ENCODE assay signal across 1 cellular context in the genomic region with DNA sequence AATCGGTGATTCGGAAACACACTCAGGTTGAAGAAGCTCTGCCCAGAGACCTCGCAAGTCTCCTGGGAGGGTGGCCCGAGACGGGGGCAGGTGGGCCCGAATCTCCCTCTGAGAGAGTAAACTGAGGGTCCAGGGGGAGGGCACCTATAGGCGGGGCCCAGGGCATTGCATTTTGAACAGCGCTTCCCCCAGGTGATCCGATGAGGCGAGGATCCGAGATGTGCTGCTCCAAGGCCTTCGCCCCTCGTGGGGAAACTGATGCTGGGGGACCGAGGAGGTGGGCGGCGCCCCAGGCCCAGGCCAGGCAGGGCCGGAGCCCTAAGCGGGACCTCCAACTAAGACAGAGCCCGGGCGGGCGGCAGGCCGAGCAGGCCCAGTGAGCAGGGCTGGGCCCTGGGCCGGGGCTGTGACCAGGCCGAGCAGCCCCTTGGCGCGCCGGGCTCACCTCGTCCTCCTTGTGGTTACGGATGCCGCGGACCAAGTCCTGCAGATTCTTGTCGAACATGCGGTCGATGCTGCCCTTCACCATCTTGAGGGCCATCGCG.
TF ChIP-seq lines count a peak whose summit lies in the region.

No MANE protein-coding gene starts in this region.

TF ChIP-seq in K562, 482 proteins besides CTCF, POLR2A, EP300 and RAD21:
- TF ChIP-seq TSC22D4 (tag; IDR thresholded peaks at IDR 0.05) (no peak), ZNF766 (CRISPR knock-in tag; conservative IDR thresholded peaks at IDR 0.05) (0 out of 2 replicates have a peak, but pooled peaks have one; percentile 26), RFX1 (IDR thresholded peaks at IDR 0.05) (no peak), KAT7 (CRISPR knock-in tag; IDR thresholded peaks at IDR 0.05; ENCODE audit: borderline replicate concordance) (peak; percentile 5; the same call in 1 of the 2 replicates), ZC3H8 (IDR thresholded peaks at IDR 0.05) (no peak), HDAC1 (IDR thresholded peaks at IDR 0.05) (peak in 1 of 2 experiments; percentile 20; a peak in 1 of 4 replicates), SIN3A (IDR thresholded peaks at IDR 0.05; ENCODE audit: borderline replicate concordance in 2 of 2, control insufficient read depth in 1 of 2, low read depth in 2 of 2, low read length in 2 of 2) (peak in 1 of 2 experiments; percentile 6; a peak in 1 of 4 replicates), NR3C1 (CRISPR knock-in tag; IDR thresholded peaks at IDR 0.05) (0 out of 2 replicates have a peak, but pooled peaks have one; percentile 48), ZNF217 (CRISPR knock-in tag; IDR thresholded peaks at IDR 0.05) (no peak), SIRT6 (IDR thresholded peaks at IDR 0.05; ENCODE audit: low read depth, low read length) (no peak), SAP30 (IDR thresholded peaks at IDR 0.05; ENCODE audit: borderline replicate concordance, insufficient read depth, low read depth, low read length, poor library complexity, severe bottlenecking) (peak; percentile 52), ZFX (CRISPR knock-in tag; IDR thresholded peaks at IDR 0.05) (peak; percentile 92), MYC (IDR thresholded peaks at IDR 0.05; ENCODE audit: low read depth, low read length) (no peak; the same call in 1 of the 2 replicates), MYC (CRISPR knock-in tag; IDR thresholded peaks at IDR 0.05; ENCODE audit: borderline replicate concordance, low read depth) (peak; percentile 20; the same call in 1 of the 2 replicates), PHF8 (IDR thresholded peaks at IDR 0.05; ENCODE audit: borderline replicate concordance, low read length) (peak; percentile 60; the same call in 1 of the 2 replicates), POLR2G (IDR thresholded peaks at IDR 0.05; ENCODE audit: low read depth, low read length) (peak; percentile 66), TEAD4 (IDR thresholded peaks at IDR 0.05; ENCODE audit: low read length) (no peak), TEAD4 (CRISPR knock-in tag; IDR thresholded peaks at IDR 0.05; ENCODE audit: borderline replicate concordance) (0 out of 2 replicates have a peak, but pooled peaks have one; percentile 78), RBFOX2 (IDR thresholded peaks at IDR 0.05; ENCODE audit: low read depth, low read length) (peak; percentile 79), ZNF282 (CRISPR knock-in tag; IDR thresholded peaks at IDR 0.05) (peak; percentile 37; the same call in 1 of the 2 replicates), CHD1 (IDR thresholded peaks at IDR 0.05; ENCODE audit: low read length) (peak; percentile 93)
- TF ChIP-seq, protein P1, sequence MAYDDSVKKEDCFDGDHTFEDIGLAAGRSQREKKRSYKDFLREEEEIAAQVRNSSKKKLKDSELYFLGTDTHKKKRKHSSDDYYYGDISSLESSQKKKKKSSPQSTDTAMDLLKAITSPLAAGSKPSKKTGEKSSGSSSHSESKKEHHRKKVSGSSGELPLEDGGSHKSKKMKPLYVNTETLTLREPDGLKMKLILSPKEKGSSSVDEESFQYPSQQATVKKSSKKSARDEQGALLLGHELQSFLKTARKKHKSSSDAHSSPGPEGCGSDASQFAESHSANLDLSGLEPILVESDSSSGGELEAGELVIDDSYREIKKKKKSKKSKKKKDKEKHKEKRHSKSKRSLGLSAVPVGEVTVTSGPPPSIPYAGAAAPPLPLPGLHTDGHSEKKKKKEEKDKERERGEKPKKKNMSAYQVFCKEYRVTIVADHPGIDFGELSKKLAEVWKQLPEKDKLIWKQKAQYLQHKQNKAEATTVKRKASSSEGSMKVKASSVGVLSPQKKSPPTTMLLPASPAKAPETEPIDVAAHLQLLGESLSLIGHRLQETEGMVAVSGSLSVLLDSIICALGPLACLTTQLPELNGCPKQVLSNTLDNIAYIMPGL (CRISPR knock-in tag; IDR thresholded peaks at IDR 0.05), result peak; percentile 74; the same call in 1 of the 2 replicates
- TF ChIP-seq, protein P2, sequence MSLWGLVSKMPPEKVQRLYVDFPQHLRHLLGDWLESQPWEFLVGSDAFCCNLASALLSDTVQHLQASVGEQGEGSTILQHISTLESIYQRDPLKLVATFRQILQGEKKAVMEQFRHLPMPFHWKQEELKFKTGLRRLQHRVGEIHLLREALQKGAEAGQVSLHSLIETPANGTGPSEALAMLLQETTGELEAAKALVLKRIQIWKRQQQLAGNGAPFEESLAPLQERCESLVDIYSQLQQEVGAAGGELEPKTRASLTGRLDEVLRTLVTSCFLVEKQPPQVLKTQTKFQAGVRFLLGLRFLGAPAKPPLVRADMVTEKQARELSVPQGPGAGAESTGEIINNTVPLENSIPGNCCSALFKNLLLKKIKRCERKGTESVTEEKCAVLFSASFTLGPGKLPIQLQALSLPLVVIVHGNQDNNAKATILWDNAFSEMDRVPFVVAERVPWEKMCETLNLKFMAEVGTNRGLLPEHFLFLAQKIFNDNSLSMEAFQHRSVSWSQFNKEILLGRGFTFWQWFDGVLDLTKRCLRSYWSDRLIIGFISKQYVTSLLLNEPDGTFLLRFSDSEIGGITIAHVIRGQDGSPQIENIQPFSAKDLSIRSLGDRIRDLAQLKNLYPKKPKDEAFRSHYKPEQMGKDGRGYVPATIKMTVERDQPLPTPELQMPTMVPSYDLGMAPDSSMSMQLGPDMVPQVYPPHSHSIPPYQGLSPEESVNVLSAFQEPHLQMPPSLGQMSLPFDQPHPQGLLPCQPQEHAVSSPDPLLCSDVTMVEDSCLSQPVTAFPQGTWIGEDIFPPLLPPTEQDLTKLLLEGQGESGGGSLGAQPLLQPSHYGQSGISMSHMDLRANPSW (CRISPR knock-in tag; IDR thresholded peaks at IDR 0.05), result peak; percentile 35; the same call in 1 of the 2 replicates
- TF ChIP-seq, protein P3, sequence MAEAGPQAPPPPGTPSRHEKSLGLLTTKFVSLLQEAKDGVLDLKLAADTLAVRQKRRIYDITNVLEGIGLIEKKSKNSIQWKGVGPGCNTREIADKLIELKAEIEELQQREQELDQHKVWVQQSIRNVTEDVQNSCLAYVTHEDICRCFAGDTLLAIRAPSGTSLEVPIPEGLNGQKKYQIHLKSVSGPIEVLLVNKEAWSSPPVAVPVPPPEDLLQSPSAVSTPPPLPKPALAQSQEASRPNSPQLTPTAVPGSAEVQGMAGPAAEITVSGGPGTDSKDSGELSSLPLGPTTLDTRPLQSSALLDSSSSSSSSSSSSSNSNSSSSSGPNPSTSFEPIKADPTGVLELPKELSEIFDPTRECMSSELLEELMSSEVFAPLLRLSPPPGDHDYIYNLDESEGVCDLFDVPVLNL (CRISPR knock-in tag; IDR thresholded peaks at IDR 0.05; ENCODE audit: low read depth), result no peak
- TF ChIP-seq, protein P4, sequence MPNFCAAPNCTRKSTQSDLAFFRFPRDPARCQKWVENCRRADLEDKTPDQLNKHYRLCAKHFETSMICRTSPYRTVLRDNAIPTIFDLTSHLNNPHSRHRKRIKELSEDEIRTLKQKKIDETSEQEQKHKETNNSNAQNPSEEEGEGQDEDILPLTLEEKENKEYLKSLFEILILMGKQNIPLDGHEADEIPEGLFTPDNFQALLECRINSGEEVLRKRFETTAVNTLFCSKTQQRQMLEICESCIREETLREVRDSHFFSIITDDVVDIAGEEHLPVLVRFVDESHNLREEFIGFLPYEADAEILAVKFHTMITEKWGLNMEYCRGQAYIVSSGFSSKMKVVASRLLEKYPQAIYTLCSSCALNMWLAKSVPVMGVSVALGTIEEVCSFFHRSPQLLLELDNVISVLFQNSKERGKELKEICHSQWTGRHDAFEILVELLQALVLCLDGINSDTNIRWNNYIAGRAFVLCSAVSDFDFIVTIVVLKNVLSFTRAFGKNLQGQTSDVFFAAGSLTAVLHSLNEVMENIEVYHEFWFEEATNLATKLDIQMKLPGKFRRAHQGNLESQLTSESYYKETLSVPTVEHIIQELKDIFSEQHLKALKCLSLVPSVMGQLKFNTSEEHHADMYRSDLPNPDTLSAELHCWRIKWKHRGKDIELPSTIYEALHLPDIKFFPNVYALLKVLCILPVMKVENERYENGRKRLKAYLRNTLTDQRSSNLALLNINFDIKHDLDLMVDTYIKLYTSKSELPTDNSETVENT (CRISPR knock-in tag; IDR thresholded peaks at IDR 0.05), result peak; percentile 30; the same call in 1 of the 2 replicates
- TF ChIP-seq, protein P5, sequence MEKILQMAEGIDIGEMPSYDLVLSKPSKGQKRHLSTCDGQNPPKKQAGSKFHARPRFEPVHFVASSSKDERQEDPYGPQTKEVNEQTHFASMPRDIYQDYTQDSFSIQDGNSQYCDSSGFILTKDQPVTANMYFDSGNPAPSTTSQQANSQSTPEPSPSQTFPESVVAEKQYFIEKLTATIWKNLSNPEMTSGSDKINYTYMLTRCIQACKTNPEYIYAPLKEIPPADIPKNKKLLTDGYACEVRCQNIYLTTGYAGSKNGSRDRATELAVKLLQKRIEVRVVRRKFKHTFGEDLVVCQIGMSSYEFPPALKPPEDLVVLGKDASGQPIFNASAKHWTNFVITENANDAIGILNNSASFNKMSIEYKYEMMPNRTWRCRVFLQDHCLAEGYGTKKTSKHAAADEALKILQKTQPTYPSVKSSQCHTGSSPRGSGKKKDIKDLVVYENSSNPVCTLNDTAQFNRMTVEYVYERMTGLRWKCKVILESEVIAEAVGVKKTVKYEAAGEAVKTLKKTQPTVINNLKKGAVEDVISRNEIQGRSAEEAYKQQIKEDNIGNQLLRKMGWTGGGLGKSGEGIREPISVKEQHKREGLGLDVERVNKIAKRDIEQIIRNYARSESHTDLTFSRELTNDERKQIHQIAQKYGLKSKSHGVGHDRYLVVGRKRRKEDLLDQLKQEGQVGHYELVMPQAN (IDR thresholded peaks at IDR 0.05; ENCODE audit: borderline replicate concordance), result 0 out of 2 replicates have a peak, but pooled peaks have one; percentile 16
- TF ChIP-seq, protein P6, sequence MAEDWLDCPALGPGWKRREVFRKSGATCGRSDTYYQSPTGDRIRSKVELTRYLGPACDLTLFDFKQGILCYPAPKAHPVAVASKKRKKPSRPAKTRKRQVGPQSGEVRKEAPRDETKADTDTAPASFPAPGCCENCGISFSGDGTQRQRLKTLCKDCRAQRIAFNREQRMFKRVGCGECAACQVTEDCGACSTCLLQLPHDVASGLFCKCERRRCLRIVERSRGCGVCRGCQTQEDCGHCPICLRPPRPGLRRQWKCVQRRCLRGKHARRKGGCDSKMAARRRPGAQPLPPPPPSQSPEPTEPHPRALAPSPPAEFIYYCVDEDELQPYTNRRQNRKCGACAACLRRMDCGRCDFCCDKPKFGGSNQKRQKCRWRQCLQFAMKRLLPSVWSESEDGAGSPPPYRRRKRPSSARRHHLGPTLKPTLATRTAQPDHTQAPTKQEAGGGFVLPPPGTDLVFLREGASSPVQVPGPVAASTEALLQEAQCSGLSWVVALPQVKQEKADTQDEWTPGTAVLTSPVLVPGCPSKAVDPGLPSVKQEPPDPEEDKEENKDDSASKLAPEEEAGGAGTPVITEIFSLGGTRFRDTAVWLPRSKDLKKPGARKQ (CRISPR knock-in tag; IDR thresholded peaks at IDR 0.05), result no peak
